ENCODE assay signal across 17 cellular contexts in genomic region chr5:1504244-1504595, GRCh38. TPM values are rescaled to one million over a fixed set of nuclear protein-coding genes. Genes with fewer than 3 reads are reported as not detected.
DNase-seq lines count a peak whose midpoint lies in the region; ATAC-seq and TF ChIP-seq lines count a peak whose summit lies in the region.
"Had no signal": no experiment of that assay in that cellular context is flagged by ENCODE, and none has a peak within 500 bp of the region (broad histone marks: within the 10 kb centered on the region; RNA-seq: fewer than 3 reads in every experiment).

No MANE protein-coding gene starts in this region.

- H3K36me3 Mint-ChIP-seq in brain, result peaks cover 12% of the 10 kb centered on the region
- peaks cover 9% of the 10 kb centered on the region for H3K36me3 Mint-ChIP-seq in activated CD4-positive, alpha-beta memory T cell treated with anti-CD3 and anti-CD28 coated beads, Interleukin-2, amount 10 ng/mL, durations not matched to agents 7 days and 5 days (ENCODE audit: low read depth)

- DNase-seq in GM06990 (ENCODE audit: extremely low read depth, insufficient read length) (no peak), GM20000 (ENCODE audit: low spot score) (no peak), NCI-H2081 (lab: John Stamatoyannopoulos, UW) (no peak), midbrain (lab: John Stamatoyannopoulos, UW) (no peak)
- no peak for DNase-seq in activated CD4-positive, alpha-beta memory T cell treated with anti-CD3 and anti-CD28 coated beads, Interleukin-2, amount 10 ng/mL, durations not matched to agents 7 days and 5 days
- DNase-seq: activated naive CD4-positive, alpha-beta T cell treated with anti-CD3 and anti-CD28 coated beads for 36 hours; effector CD4-positive, alpha-beta T cell; mammary epithelial cell; NCI-H2029; NCI-H748 treated with DMSO at 0.1 percent for 48 hours; occipital lobe had no signal

- H3K4me3 Mint-ChIP-seq in brain, result no peak overlapping the region
- H3K4me3 Mint-ChIP-seq in activated CD4-positive, alpha-beta memory T cell treated with anti-CD3 and anti-CD28 coated beads, Interleukin-2, amount 10 ng/mL, durations not matched to agents 7 days and 5 days, result no peak overlapping the region
- H3K4me3 Mint-ChIP-seq: activated naive CD4-positive, alpha-beta T cell treated with anti-CD3 and anti-CD28 coated beads for 36 hours had no signal

- no peaks in the 10 kb centered on the region for H3K9me3 Mint-ChIP-seq in brain
- H3K9me3 Mint-ChIP-seq in activated CD4-positive, alpha-beta memory T cell treated with anti-CD3 and anti-CD28 coated beads, Interleukin-2, amount 10 ng/mL, durations not matched to agents 7 days and 5 days, result no peaks in the 10 kb centered on the region
- H3K9me3 Mint-ChIP-seq: activated naive CD4-positive, alpha-beta T cell treated with anti-CD3 and anti-CD28 coated beads for 36 hours had no signal

- CTCF ChIA-PET in activated CD4-positive, alpha-beta memory T cell treated with anti-CD3 and anti-CD28 coated beads, Interleukin-2, amount 10 ng/mL, durations not matched to agents 7 days and 5 days (lab: Charles Lee), result no interaction called here

- no peaks in the 10 kb centered on the region for H3K27me3 Mint-ChIP-seq in brain
- no peaks in the 10 kb centered on the region for H3K27me3 Mint-ChIP-seq in activated CD4-positive, alpha-beta memory T cell treated with anti-CD3 and anti-CD28 coated beads, Interleukin-2, amount 10 ng/mL, durations not matched to agents 7 days and 5 days

- TF ChIP-seq CTCF in GM06990 (IDR thresholded peaks at IDR 0.05; ENCODE audit: insufficient read depth, low read length, poor library complexity, severe bottlenecking) (no peak), brain (conservative IDR thresholded peaks at IDR 0.05) (no peak), neutrophil (IDR thresholded peaks at IDR 0.05) (no peak), GM20000 (IDR thresholded peaks at IDR 0.05; ENCODE audit: extremely low read depth, missing control alignments) (no peak)

- no peaks in the 10 kb centered on the region for H3K9me3 ChIP-seq in neutrophil

- peak; percentile 10 for ATAC-seq in HG02642 (IDR thresholded peaks at IDR 0.05; ENCODE audit: poor library complexity, unreplicated experiment)

- peak overlapping the region; percentile 45 for H3K4me3 ChIP-seq in GM06990 (replicated peaks; ENCODE audit: low read depth, low read length)
- peak overlapping the region; percentile 32 to 54 for H3K4me3 ChIP-seq in neutrophil (ENCODE audit: low read depth in 1 of 2, low read length in 1 of 2)

- H3K4me1 ChIP-seq in neutrophil (ENCODE audit: control insufficient read depth in 1 of 2, insufficient read depth in 1 of 2, low read depth in 1 of 2, low read length in 1 of 2), result peaks cover 70 to 85% of the 10 kb centered on the region in 2 experiments

- H3K36me3 ChIP-seq in GM06990 (ENCODE audit: control insufficient read depth, insufficient read depth, low read length) (peaks cover 22% of the 10 kb centered on the region), neutrophil (peaks cover 32% of the 10 kb centered on the region)

- POLR2A ChIA-PET in activated CD4-positive, alpha-beta memory T cell treated with anti-CD3 and anti-CD28 coated beads, Interleukin-2, amount 10 ng/mL, durations not matched to agents 7 days and 5 days (lab: Charles Lee), result no interaction called here

- peaks cover 53% of the 10 kb centered on the region for H3K4me1 Mint-ChIP-seq in brain
- H3K4me1 Mint-ChIP-seq in activated CD4-positive, alpha-beta memory T cell treated with anti-CD3 and anti-CD28 coated beads, Interleukin-2, amount 10 ng/mL, durations not matched to agents 7 days and 5 days, result peaks cover 17% of the 10 kb centered on the region

- H3K27ac Mint-ChIP-seq in brain, result peak overlapping the region in 4 of 5 experiments; percentile 20 to 67 (median 50)
- no peak overlapping the region for H3K27ac Mint-ChIP-seq in activated CD4-positive, alpha-beta memory T cell treated with anti-CD3 and anti-CD28 coated beads, Interleukin-2, amount 10 ng/mL, durations not matched to agents 7 days and 5 days
- H3K27ac Mint-ChIP-seq: activated naive CD4-positive, alpha-beta T cell treated with anti-CD3 and anti-CD28 coated beads for 36 hours had no signal

- peak overlapping the region; percentile 99 for H3K27ac ChIP-seq in neutrophil
- H3K27ac ChIP-seq: C4-2B had no signal

- H3K27me3 ChIP-seq in GM06990 (replicated peaks; ENCODE audit: control insufficient read depth, insufficient read depth, low read length), result no peaks in the 10 kb centered on the region
- no peaks in the 10 kb centered on the region for H3K27me3 ChIP-seq in neutrophil

RNA-seq across cellular contexts. Expression of gene LPCAT1, which starts 19.5 kb away (rescaled TPM):
- polyA plus RNA-seq in brain (ENCODE audit: insufficient read depth, low read depth, low replicate concordance), result 81.3 TPM
- total RNA-seq in activated CD4-positive, alpha-beta memory T cell treated with anti-CD3 and anti-CD28 coated beads, Interleukin-2, amount 10 ng/mL, durations not matched to agents 7 days and 5 days, result 10 to 100 TPM; 68.7 to 71.4 TPM

RNA-seq across cellular contexts. Expression of gene SLC6A3, which starts 59.0 kb away (rescaled TPM):
- polyA plus RNA-seq in brain (ENCODE audit: insufficient read depth, low read depth, low replicate concordance), result 3.6 TPM
- total RNA-seq in activated CD4-positive, alpha-beta memory T cell treated with anti-CD3 and anti-CD28 coated beads, Interleukin-2, amount 10 ng/mL, durations not matched to agents 7 days and 5 days, result not detected
- total RNA-seq: activated naive CD4-positive, alpha-beta T cell treated with anti-CD3 and anti-CD28 coated beads for 36 hours; Daoy; mammary epithelial cell; MCF 10A; occipital lobe had no signal
- polyA plus RNA-seq: mammary epithelial cell had no signal
